Comparison of ENCODE assay signal across 13 cellular contexts in genomic region chr5:169576181-169576598, GRCh38. TPM values are rescaled to one million over a fixed set of nuclear protein-coding genes. Genes with fewer than 3 reads are reported as not detected.
DNase-seq lines count a peak whose midpoint lies in the region; ATAC-seq, FAIRE-seq and TF ChIP-seq lines count a peak whose summit lies in the region.
"Had no signal": no experiment of that assay in that cellular context is flagged by ENCODE, and none has a peak within 500 bp of the region (broad histone marks: within the 10 kb centered on the region; RNA-seq: fewer than 3 reads in every experiment).

No MANE protein-coding gene starts in this region.

- CTCF ChIA-PET in PC-3 (lab: Charles Lee), result interaction anchor here (0.6 kb wide), 1 partner anchor 379 kb away, joined by 3 read pairs; no protein-coding TSS in a partner anchor

- intact Hi-C loops in PC-3 (cut with micrococcal nuclease), result no loop called here
- intact Hi-C loops in pancreas (cut with DNase I), result no loop called here

- peak; percentile 57 for ATAC-seq in PC-3
- peak in 3 of 4 donors; percentile 17 to 33 (median 20) for ATAC-seq in pancreas
- no peak for ATAC-seq in HG02642 (IDR thresholded peaks at IDR 0.05; ENCODE audit: poor library complexity, unreplicated experiment)
- ATAC-seq in HG03280 (IDR thresholded peaks at IDR 0.05; ENCODE audit: unreplicated experiment), result no peak
- no peak for ATAC-seq in HG03521 (IDR thresholded peaks at IDR 0.05; ENCODE audit: unreplicated experiment)
- ATAC-seq: body of pancreas, gastrocnemius medialis had no signal

- DNase-seq in GM03348 (ENCODE audit: low spot score), result peak; percentile 74
- peak; percentile 78 for DNase-seq in PC-3
- DNase-seq in fibroblast of mammary gland (ENCODE audit: low read depth), result peak; percentile 99
- DNase-seq in pancreas, result no peak
- DNase-seq in epidermal melanocyte (ENCODE audit: insufficient read length, low spot score), result no peak
- DNase-seq: DMS153; gastrocnemius medialis; small intestine; stimulated activated CD8-positive, alpha-beta memory T cell treated with anti-CD3 and anti-CD28 coated beads, Interleukin-4, amount 100 ng/mL, for 48 hours had no signal

- no peak overlapping the region for H2AFZ ChIP-seq in PC-3 (ENCODE audit: low read length)

- no peaks in the 10 kb centered on the region for H3F3A ChIP-seq in PC-3 (ENCODE audit: low read length, unreplicated experiment)

- peak overlapping the region; percentile 26; the same call in 1 of the 2 replicates for H3K4me2 ChIP-seq in PC-3 (ENCODE audit: low read length)

- H3K27me3 ChIP-seq in PC-3 (ENCODE audit: low read length), result peaks cover 5% of the 10 kb centered on the region
- no peaks in the 10 kb centered on the region for H3K27me3 ChIP-seq in pancreas
- H3K27me3 ChIP-seq: body of pancreas, gastrocnemius medialis had no signal

- 19 to 29% methylated on average over 3 of the region's 3 CpGs for WGBS in pancreas, 2 donors

- no peaks in the 10 kb centered on the region for H3K9me2 ChIP-seq in PC-3 (replicated peaks; ENCODE audit: low read length)

- TF ChIP-seq CTCF in PC-3 (conservative IDR thresholded peaks at IDR 0.05; ENCODE audit: low read depth, low read length) (no peak), fibroblast of mammary gland (conservative IDR thresholded peaks at IDR 0.05; ENCODE audit: control insufficient read depth, insufficient read depth, low read depth, low read length) (no peak), pancreas (IDR thresholded peaks at IDR 0.05) (no peak)

- no peaks in the 10 kb centered on the region for H3K36me3 ChIP-seq in PC-3 (ENCODE audit: low read depth, low read length)
- H3K36me3 ChIP-seq in pancreas, result no peaks in the 10 kb centered on the region
- H3K36me3 ChIP-seq: gastrocnemius medialis had no signal

- no peak for FAIRE-seq in pancreas (lab: Jason Lieb, UNC)
- FAIRE-seq: small intestine had no signal

- BruUV-seq in PC-3 (replicated peaks; lab: Mats Ljungman, UMichigan), result no TSS peak

- POLR2A ChIA-PET in PC-3 (lab: Charles Lee; ENCODE audit: unreplicated experiment), result no interaction called here

- H3K27ac ChIP-seq in PC-3 (ENCODE audit: low read length), result no peak overlapping the region
- H3K27ac ChIP-seq in pancreas, result no peak overlapping the region
- H3K27ac ChIP-seq: body of pancreas, gastrocnemius medialis had no signal

- H3K9me3 ChIP-seq in PC-3 (ENCODE audit: low read length) (no peaks in the 10 kb centered on the region), pancreas (no peaks in the 10 kb centered on the region)
- H3K9me3 ChIP-seq: body of pancreas, gastrocnemius medialis had no signal

- no peaks in the 10 kb centered on the region for H3K79me2 ChIP-seq in PC-3 (ENCODE audit: low read length)

- H3K4me3 ChIP-seq in PC-3 (ENCODE audit: low read length), result no peak overlapping the region
- no peak overlapping the region for H3K4me3 ChIP-seq in fibroblast of mammary gland (ENCODE audit: control insufficient read depth, low read depth, low read length)
- H3K4me3 ChIP-seq in pancreas, result no peak overlapping the region
- H3K4me3 ChIP-seq: body of pancreas, gastrocnemius medialis had no signal

- no peaks in the 10 kb centered on the region for H4K20me1 ChIP-seq in PC-3 (ENCODE audit: low read length)

- H3K9ac ChIP-seq in PC-3 (ENCODE audit: low read length), result no peak overlapping the region

- H3K4me1 ChIP-seq in PC-3 (ENCODE audit: insufficient read depth, low read length) (peaks cover 13% of the 10 kb centered on the region), pancreas (peaks cover 0 to 4% (median 0%) of the 10 kb centered on the region in 3 donors)
- H3K4me1 ChIP-seq: gastrocnemius medialis had no signal

RNA-seq across cellular contexts. Expression of gene SPDL1, which starts 7.4 kb away (rescaled TPM):
- 29.9 and 38.8 TPM in 2 replicates for total RNA-seq in PC-3 (2014; rRNA removed)
- total RNA-seq in pancreas, result 1 to 10 TPM; 2.1 to 4.3 (median 2.7) TPM
- polyA plus RNA-seq in pancreas, result 1 to 10 TPM; 2.0 to 4.8 TPM

Comparison
In these comparisons a context has a peak if more than half of its experiments do, and no peak if none do; other contexts are left out.
1. DNase-seq: peak in GM03348 (single experiment), PC-3 (single experiment) and fibroblast of mammary gland (single experiment); none in pancreas (0 of 6) and epidermal melanocyte (single experiment).
2. ATAC-seq: peak in PC-3 (single experiment) and pancreas (3 of 4); none in HG02642 (single experiment), HG03280 (single experiment) and HG03521 (single experiment).